26 cellular contexts compared by ENCODE assay signal in genomic region chr11:33471541-33471940, GRCh38.
"Had no signal": no experiment of that assay in that cellular context is flagged by ENCODE, and none has a peak within 500 bp of the region (broad histone marks: within the 10 kb centered on the region; RNA-seq: fewer than 3 reads in every experiment).

No MANE protein-coding gene starts in this region.

- H3K27ac ChIP-seq: coronary artery, dorsolateral prefrontal cortex, gastroesophageal sphincter, hepatocyte, neural progenitor cell, right atrium auricular region, suprapubic skin, tibial artery, upper lobe of right lung, VCaP had no signal

- DNase-seq: activated CD4-positive, alpha-beta T cell treated with anti-CD3 and anti-CD28 coated beads for 48 hours; activated CD4-positive, alpha-beta T cell treated with anti-CD3 and anti-CD28 coated beads, Interleukin-2, amount 50 U/mL, for 48 hours; activated CD8-positive, alpha-beta memory T cell treated with anti-CD3 and anti-CD28 coated beads for 24 hours; activated effector memory CD4-positive, alpha-beta T cell treated with Interleukin-2 at 50 U/mL for 16 hours; activated naive CD4-positive, alpha-beta T cell treated with Interleukin-2 at 50 U/mL for 16 hours; aorta; effector memory CD8-positive, alpha-beta T cell; erythroblast; left colon; naive thymus-derived CD8-positive, alpha-beta T cell; occipital lobe; stimulated activated CD4-positive, alpha-beta T cell treated with anti-CD3 and anti-CD28 coated beads, Interleukin-1b, Interleukin-23, amount 100 ng/mL, for 48 hours; stimulated activated CD4-positive, alpha-beta T cell treated with anti-CD3 and anti-CD28 coated beads, Interleukin-4, amount 100 ng/mL, for 4 hours; stimulated activated CD8-positive, alpha-beta memory T cell treated with anti-CD3 and anti-CD28 coated beads, Interleukin-4, amount 100 ng/mL, for 48 hours; T-cell; tibial artery; upper lobe of right lung had no signal

- H3K27me3 ChIP-seq: dorsolateral prefrontal cortex, hepatocyte, neural progenitor cell, right atrium auricular region, upper lobe of right lung had no signal

- H3K4me3 ChIP-seq: coronary artery, dorsolateral prefrontal cortex, gastroesophageal sphincter, hepatocyte, neural progenitor cell, right atrium auricular region, smooth muscle cell, suprapubic skin, tibial artery, upper lobe of right lung had no signal

- H3K36me3 ChIP-seq: gastroesophageal sphincter, neural progenitor cell, right atrium auricular region, suprapubic skin, tibial artery, upper lobe of right lung had no signal

- H3K9me3 ChIP-seq: gastroesophageal sphincter, right atrium auricular region, suprapubic skin, tibial artery, upper lobe of right lung had no signal

- H3K4me1 ChIP-seq: gastroesophageal sphincter, neural progenitor cell, right atrium auricular region, tibial artery, upper lobe of right lung had no signal
